13 cellular contexts compared by ENCODE assay signal in the genomic region with DNA sequence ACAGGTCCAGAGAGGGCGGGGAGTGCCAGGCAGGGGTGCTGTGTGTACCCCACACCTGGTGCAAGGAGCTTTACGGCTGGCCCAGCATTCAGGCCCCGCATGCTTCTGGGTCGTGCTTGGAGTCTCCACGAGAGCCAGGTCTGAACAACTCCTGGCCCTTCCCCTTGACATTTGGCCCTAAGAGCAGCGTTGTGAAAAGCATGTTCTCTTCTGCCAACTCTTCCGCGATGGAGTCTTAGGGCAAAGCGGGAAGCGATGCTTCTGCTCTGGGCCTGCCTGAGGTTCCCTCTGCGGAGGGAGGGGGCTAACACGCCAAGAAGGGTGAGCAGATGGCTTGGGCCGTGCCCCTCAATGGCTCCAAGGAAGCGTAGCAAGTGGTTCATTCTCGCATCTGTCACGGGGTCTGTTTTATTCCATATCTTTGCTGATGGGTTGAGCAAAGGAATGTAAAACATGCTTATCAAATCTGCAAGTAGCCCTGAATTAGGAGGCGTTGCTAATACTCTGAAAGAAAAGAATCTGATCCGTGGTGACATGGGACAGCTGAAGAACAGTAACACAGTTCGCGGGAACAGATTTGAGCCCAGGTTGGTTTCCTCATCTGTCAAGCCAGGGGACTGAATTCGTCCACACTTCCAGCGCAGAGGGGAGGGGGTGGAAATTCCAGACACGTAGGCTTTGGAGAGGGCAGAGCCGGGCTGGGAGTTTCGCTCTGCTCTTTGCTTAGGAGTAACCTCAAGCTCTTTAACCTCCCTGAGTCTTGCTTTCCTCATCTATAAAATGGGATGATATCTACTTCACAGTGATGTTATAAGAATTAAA. TPM values are rescaled to one million over a fixed set of nuclear protein-coding genes. Genes with fewer than 3 reads are reported as not detected.
DNase-seq lines count a peak whose midpoint lies in the region; TF ChIP-seq lines count a peak whose summit lies in the region.
"Had no signal": no experiment of that assay in that cellular context is flagged by ENCODE, and none has a peak within 500 bp of the region (broad histone marks: within the 10 kb centered on the region; RNA-seq: fewer than 3 reads in every experiment).

No MANE protein-coding gene starts in this region.

- CTCF ChIA-PET in CD8-positive, alpha-beta memory T cell (lab: Charles Lee): interaction anchor here (0.7 to 2.3 kb wide), 4 partner anchors 20 to 58 kb away, joined by 3 to 9 read pairs (median 4); no protein-coding TSS in a partner anchor
- CTCF ChIA-PET in activated CD4-positive, alpha-beta T cell treated with anti-CD3 and anti-CD28 coated beads, Interleukin-2, amount 10 ng/mL, durations not matched to agents 7 days and 5 days (lab: Charles Lee): interaction anchor here (1.3 to 3.7 kb wide), 6 partner anchors 9 to 27 kb away, joined by 3 to 16 read pairs (median 8); no protein-coding TSS in a partner anchor

- H2BK15ac ChIP-seq in neuronal stem cell (ENCODE audit: low read length): peak overlapping the region; percentile 11

- no peak overlapping the region for H4K91ac ChIP-seq in neuronal stem cell (ENCODE audit: low read depth, low read length, poor library complexity)

- peaks cover 4 to 77% (median 7%) of the 10 kb centered on the region in 3 donors for H3K36me3 Mint-ChIP-seq in CD8-positive, alpha-beta memory T cell
- H3K36me3 Mint-ChIP-seq in endodermal cell (ENCODE audit: low read depth): no peaks in the 10 kb centered on the region
- H3K36me3 Mint-ChIP-seq in activated CD4-positive, alpha-beta T cell treated with anti-CD3 and anti-CD28 coated beads, Interleukin-2, amount 10 ng/mL, durations not matched to agents 7 days and 5 days (ENCODE audit: low read depth): peaks cover 60% of the 10 kb centered on the region

- no peak for DNase-seq in CD8-positive, alpha-beta memory T cell
- peak; percentile 95 for DNase-seq in NCI-H2171 (lab: John Stamatoyannopoulos, UW)
- no peak for DNase-seq in endodermal cell
- DNase-seq in neuronal stem cell (ENCODE audit: low spot score): no peak
- DNase-seq in kidney tubule cell (ENCODE audit: low spot score): no peak
- no peak for DNase-seq in activated CD4-positive, alpha-beta T cell treated with anti-CD3 and anti-CD28 coated beads, Interleukin-2, amount 10 ng/mL, durations not matched to agents 7 days and 5 days
- DNase-seq in activated CD4-positive, CD25-positive, alpha-beta regulatory T cell treated with anti-CD3 and anti-CD28 coated beads, Interleukin-2, amount 50 U/mL, for 72 hours: no peak
- DNase-seq in adrenal gland: no peak
- DNase-seq: activated CD4-positive, alpha-beta T cell treated with anti-CD3 and anti-CD28 coated beads for 36 hours; activated T-cell treated with anti-CD3 and anti-CD28 coated beads for 4 hours; NCI-H146; stomach had no signal

- no peak overlapping the region for H2AFZ ChIP-seq in neuronal stem cell (ENCODE audit: low read length)

- H3K4me1 ChIP-seq in CD8-positive, alpha-beta memory T cell (ENCODE audit: insufficient read depth, low read length): peaks cover 57% of the 10 kb centered on the region
- peaks cover 2% of the 10 kb centered on the region for H3K4me1 ChIP-seq in endodermal cell (ENCODE audit: control insufficient read depth, insufficient read depth, low read length)
- peaks cover 3 to 16% of the 10 kb centered on the region in 2 donors for H3K4me1 ChIP-seq in neuronal stem cell (ENCODE audit: control insufficient read depth in 2 of 2, insufficient read depth in 1 of 2, low read depth in 1 of 2, low read length in 2 of 2)
- peaks cover 16 to 58% of the 10 kb centered on the region in 2 donors for H3K4me1 ChIP-seq in adrenal gland (replicated peaks in 1 of 2)

- H3K23ac ChIP-seq in neuronal stem cell (ENCODE audit: low read depth, low read length, poor library complexity): peak overlapping the region; percentile 3

- H3K4ac ChIP-seq in neuronal stem cell (ENCODE audit: low read length): no peak overlapping the region

- peaks cover 68 to 75% (median 74%) of the 10 kb centered on the region in 3 donors for H3K4me1 Mint-ChIP-seq in CD8-positive, alpha-beta memory T cell
- peaks cover 14% of the 10 kb centered on the region for H3K4me1 Mint-ChIP-seq in endodermal cell
- peaks cover 56% of the 10 kb centered on the region for H3K4me1 Mint-ChIP-seq in activated CD4-positive, alpha-beta T cell treated with anti-CD3 and anti-CD28 coated beads, Interleukin-2, amount 10 ng/mL, durations not matched to agents 7 days and 5 days

- no peaks in the 10 kb centered on the region for H3K27me3 Mint-ChIP-seq in CD8-positive, alpha-beta memory T cell
- H3K27me3 Mint-ChIP-seq in endodermal cell (ENCODE audit: insufficient read depth): no peaks in the 10 kb centered on the region
- no peaks in the 10 kb centered on the region for H3K27me3 Mint-ChIP-seq in activated CD4-positive, alpha-beta T cell treated with anti-CD3 and anti-CD28 coated beads, Interleukin-2, amount 10 ng/mL, durations not matched to agents 7 days and 5 days
- H3K27me3 Mint-ChIP-seq: activated CD4-positive, alpha-beta T cell treated with anti-CD3 and anti-CD28 coated beads for 36 hours had no signal

- peak overlapping the region in 7 of 8 donors; percentile 94 to 99 (median 96) for H3K27ac Mint-ChIP-seq in CD8-positive, alpha-beta memory T cell
- peak overlapping the region; percentile 19 for H3K27ac Mint-ChIP-seq in endodermal cell
- H3K27ac Mint-ChIP-seq in activated CD4-positive, alpha-beta T cell treated with anti-CD3 and anti-CD28 coated beads, Interleukin-2, amount 10 ng/mL, durations not matched to agents 7 days and 5 days: no peak overlapping the region

- no peak overlapping the region for H2BK12ac ChIP-seq in neuronal stem cell (ENCODE audit: low read length)

- POLR2A ChIA-PET in CD8-positive, alpha-beta memory T cell (lab: Charles Lee): interaction anchor here (1.0 kb wide), 1 partner anchor 9 kb away, joined by 3 read pairs; no protein-coding TSS in a partner anchor
- POLR2A ChIA-PET in activated CD4-positive, alpha-beta T cell treated with anti-CD3 and anti-CD28 coated beads, Interleukin-2, amount 10 ng/mL, durations not matched to agents 7 days and 5 days (lab: Charles Lee): no interaction called here

- H3K4me3 Mint-ChIP-seq in CD8-positive, alpha-beta memory T cell: peak overlapping the region in 4 of 7 donors; percentile 6 to 77 (median 38)
- no peak overlapping the region for H3K4me3 Mint-ChIP-seq in endodermal cell
- H3K4me3 Mint-ChIP-seq in activated CD4-positive, alpha-beta T cell treated with anti-CD3 and anti-CD28 coated beads, Interleukin-2, amount 10 ng/mL, durations not matched to agents 7 days and 5 days: no peak overlapping the region
- H3K4me3 Mint-ChIP-seq: activated CD4-positive, alpha-beta T cell treated with anti-CD3 and anti-CD28 coated beads for 36 hours had no signal

- H2BK120ac ChIP-seq in neuronal stem cell (ENCODE audit: low read depth, low read length): no peak overlapping the region

- TF ChIP-seq POLR2A in adrenal gland (IDR thresholded peaks at IDR 0.05): no peak

- TF ChIP-seq CTCF in endodermal cell (conservative IDR thresholded peaks at IDR 0.05) (no peak), adrenal gland (IDR thresholded peaks at IDR 0.05) (no peak)

- H3K27ac ChIP-seq in CD8-positive, alpha-beta memory T cell (ENCODE audit: low read depth, low read length): no peak overlapping the region
- peak overlapping the region; percentile 44 for H3K27ac ChIP-seq in endodermal cell (ENCODE audit: low read depth, low read length)
- no peak overlapping the region for H3K27ac ChIP-seq in neuronal stem cell (replicated peaks; ENCODE audit: low read length)
- peak overlapping the region in 1 of 5 donors; percentile 42 for H3K27ac ChIP-seq in adrenal gland
- H3K27ac ChIP-seq: KMS-11, stomach had no signal

- no peaks in the 10 kb centered on the region for H3K27me3 ChIP-seq in CD8-positive, alpha-beta memory T cell (ENCODE audit: insufficient read depth, low read length, poor library complexity, severe bottlenecking)
- H3K27me3 ChIP-seq in endodermal cell (ENCODE audit: control insufficient read depth, insufficient read depth, low read length, poor library complexity, severe bottlenecking) (no peaks in the 10 kb centered on the region), neuronal stem cell (ENCODE audit: control insufficient read depth in 3 of 3, insufficient read depth in 3 of 3, low read depth in 1 of 3, low read length in 3 of 3) (no peaks in the 10 kb centered on the region), adrenal gland (no peaks in the 10 kb centered on the region)
- H3K27me3 ChIP-seq: stomach had no signal

- 85 to 88% methylated on average over 22 to 25 of the region's 25 CpGs for WGBS in endodermal cell (ENCODE audit: insufficient coverage in 1 of 2, insufficient read length in 1 of 2), 2 experiments
- no CpG with 5 or more reads among the region's 25 CpGs for WGBS in neuronal stem cell (ENCODE audit: extremely low coverage in 2 of 2, insufficient read length in 2 of 2, insufficient replicate concordance in 1 of 2), 2 donors
- WGBS in adrenal gland, 4 donors: 75 to 80% (median 79%) methylated on average over 20 to 25 of the region's 25 CpGs

- H3K9me3 Mint-ChIP-seq in CD8-positive, alpha-beta memory T cell: no peaks in the 10 kb centered on the region
- H3K9me3 Mint-ChIP-seq in endodermal cell: no peaks in the 10 kb centered on the region
- no peaks in the 10 kb centered on the region for H3K9me3 Mint-ChIP-seq in activated CD4-positive, alpha-beta T cell treated with anti-CD3 and anti-CD28 coated beads, Interleukin-2, amount 10 ng/mL, durations not matched to agents 7 days and 5 days

- H4K8ac ChIP-seq in neuronal stem cell (ENCODE audit: low read depth, low read length): no peak overlapping the region

- H3K14ac ChIP-seq in neuronal stem cell (ENCODE audit: low read length): peak overlapping the region; percentile 14

- H3K79me1 ChIP-seq in neuronal stem cell (ENCODE audit: low read depth, low read length): no peaks in the 10 kb centered on the region

- no peak overlapping the region for H3K4me2 ChIP-seq in neuronal stem cell (ENCODE audit: insufficient read depth, low read length, poor library complexity, severe bottlenecking)
- H3K4me2 ChIP-seq: KMS-11 had no signal

- H2BK5ac ChIP-seq in neuronal stem cell (ENCODE audit: low read length): no peak overlapping the region

- H2AK5ac ChIP-seq in neuronal stem cell (ENCODE audit: low read depth, low read length): peak overlapping the region; percentile 2

- intact Hi-C loops in adrenal gland (cut with DNase I): no loop called here

- no peak overlapping the region for H3K4me3 ChIP-seq in CD8-positive, alpha-beta memory T cell (ENCODE audit: low read length)
- H3K4me3 ChIP-seq in endodermal cell (ENCODE audit: low read length): no peak overlapping the region
- H3K4me3 ChIP-seq in neuronal stem cell (ENCODE audit: low read length in 2 of 2): no peak overlapping the region
- no peak overlapping the region for H3K4me3 ChIP-seq in adrenal gland
- H3K4me3 ChIP-seq: stomach had no signal

- no peaks in the 10 kb centered on the region for H3K9me3 ChIP-seq in CD8-positive, alpha-beta memory T cell (ENCODE audit: low read length)
- H3K9me3 ChIP-seq in endodermal cell (ENCODE audit: control insufficient read depth, low read length): no peaks in the 10 kb centered on the region
- H3K9me3 ChIP-seq in neuronal stem cell (replicated peaks in 1 of 2; ENCODE audit: control insufficient read depth in 2 of 2, insufficient read depth in 1 of 2, low read depth in 1 of 2, low read length in 2 of 2): no peaks in the 10 kb centered on the region
- no peaks in the 10 kb centered on the region for H3K9me3 ChIP-seq in adrenal gland (replicated peaks in 1 of 3)
- H3K9me3 ChIP-seq: stomach had no signal

- peaks cover 19% of the 10 kb centered on the region for H3K36me3 ChIP-seq in CD8-positive, alpha-beta memory T cell (ENCODE audit: insufficient read depth, low read length)
- H3K36me3 ChIP-seq in endodermal cell (ENCODE audit: control insufficient read depth, insufficient read depth, low read length) (no peaks in the 10 kb centered on the region), neuronal stem cell (replicated peaks in 1 of 2; ENCODE audit: control insufficient read depth in 2 of 2, insufficient read depth in 2 of 2, low read length in 2 of 2) (no peaks in the 10 kb centered on the region), adrenal gland (replicated peaks in 1 of 2) (peaks cover 0 to 31% of the 10 kb centered on the region in 2 donors)

- H3K9ac ChIP-seq in endodermal cell (ENCODE audit: extremely low read depth, low read length, poor library complexity, severe bottlenecking) (no peak overlapping the region), neuronal stem cell (ENCODE audit: low read depth, low read length, poor library complexity) (no peak overlapping the region)
- H3K9ac ChIP-seq: KMS-11 had no signal

- no peak overlapping the region for H3K18ac ChIP-seq in neuronal stem cell (ENCODE audit: low read length)

RNA-seq across cellular contexts. Expression of a gene that starts 38.0 kb away (rescaled TPM):
- 10 to 100 TPM; 77.9 to 80.7 TPM for total RNA-seq in CD8-positive, alpha-beta memory T cell
- polyA plus RNA-seq in CD8-positive, alpha-beta memory T cell: 19.4 TPM
- 100 to 1,000 TPM; 124 to 139 TPM for total RNA-seq in endodermal cell
- 68.6 TPM for polyA plus RNA-seq in endodermal cell (2013, experiment 1 of 2)
- 67.9 TPM for polyA plus RNA-seq in endodermal cell (2013, experiment 2 of 2)
- polyA plus RNA-seq in neuronal stem cell (2013, experiment 1 of 2): 47.2 TPM
- polyA plus RNA-seq in neuronal stem cell (2013, experiment 2 of 2): 47.4 TPM
- total RNA-seq in activated CD4-positive, alpha-beta T cell treated with anti-CD3 and anti-CD28 coated beads, Interleukin-2, amount 10 ng/mL, durations not matched to agents 7 days and 5 days: 10 to 100 TPM; 55.9 to 62.3 TPM
- 10 to 100 TPM; 10.6 to 53.4 (median 26.1) TPM for total RNA-seq in adrenal gland
- polyA plus RNA-seq in adrenal gland: 10 to 100 TPM; 12.1 to 26.0 (median 17.3) TPM

Comparison
In these comparisons a context has a peak if more than half of its experiments do, and no peak if none do; other contexts are left out.
1. H3K4me3 Mint-ChIP-seq: peak in CD8-positive, alpha-beta memory T cell (4 of 7); none in endodermal cell (single experiment) and activated CD4-positive, alpha-beta T cell treated with anti-CD3 and anti-CD28 coated beads, Interleukin-2, amount 10 ng/mL, durations not matched to agents 7 days and 5 days (single experiment).